1 cellular context compared by ENCODE assay signal in genomic region chr13:24512208-24513068, GRCh38.
A peak's percentile ranks its signal among the peaks of the same experiment; 100 is the strongest.
TF ChIP-seq lines count a peak whose summit lies in the region.

TSS of gene PARP4 (minus strand) at chr13:24512778. CDS start at chr13:24503776, 9,002 bp downstream.

TF ChIP-seq in HepG2, 621 proteins besides CTCF, POLR2A, EP300 and RAD21 (continued from another document and continues in another):
- TF ChIP-seq ZNF574 (CRISPR knock-in tag; IDR thresholded peaks at IDR 0.05): peak; percentile 86
- peak; percentile 68; the same call in 1 of the 2 replicates for TF ChIP-seq NR0B2 (CRISPR knock-in tag; IDR thresholded peaks at IDR 0.05)
- peak; percentile 94 for TF ChIP-seq TAF1 (CRISPR knock-in tag; IDR thresholded peaks at IDR 0.05)
- no peak for TF ChIP-seq RFX5 (IDR thresholded peaks at IDR 0.05; ENCODE audit: low read depth, low read length)
- peak; percentile 45; the same call in 1 of the 2 replicates for TF ChIP-seq ZNF646 (CRISPR knock-in tag; IDR thresholded peaks at IDR 0.05)
- TF ChIP-seq ZNF143 (CRISPR knock-in tag; IDR thresholded peaks at IDR 0.05): peak; percentile 40
- TF ChIP-seq ONECUT2 (CRISPR knock-in tag; IDR thresholded peaks at IDR 0.05): 0 out of 2 replicates have a peak, but pooled peaks have one; percentile 5
- TF ChIP-seq POLR2AphosphoS2 (IDR thresholded peaks at IDR 0.05; ENCODE audit: low read depth, low read length): 0 out of 2 replicates have a peak, but pooled peaks have one; percentile 31
- TF ChIP-seq ZNF253 (CRISPR knock-in tag; IDR thresholded peaks at IDR 0.05; ENCODE audit: borderline replicate concordance): no peak
- TF ChIP-seq HDAC2 (CRISPR knock-in tag; IDR thresholded peaks at IDR 0.05): peak; percentile 19; the same call in 1 of the 2 replicates
- TF ChIP-seq BORCS8-MEF2B (CRISPR knock-in tag; IDR thresholded peaks at IDR 0.05): peak; percentile 66
- no peak for TF ChIP-seq GPBP1L1 (CRISPR knock-in tag; IDR thresholded peaks at IDR 0.05)
- no peak for TF ChIP-seq ZNF576 (CRISPR knock-in tag; IDR thresholded peaks at IDR 0.05)
- 0 out of 2 replicates have a peak, but pooled peaks have one; percentile 29 for TF ChIP-seq GZF1 (CRISPR knock-in tag; IDR thresholded peaks at IDR 0.05)
- TF ChIP-seq IRF9 (CRISPR knock-in tag; IDR thresholded peaks at IDR 0.05; ENCODE audit: borderline replicate concordance): peak; percentile 80; the same call in 1 of the 2 replicates
- TF ChIP-seq ZNF446 (CRISPR knock-in tag; IDR thresholded peaks at IDR 0.05): peak; percentile 95
- peak; percentile 88 for TF ChIP-seq ZNF44 (CRISPR knock-in tag; IDR thresholded peaks at IDR 0.05)
- 0 out of 2 replicates have a peak, but pooled peaks have one; percentile 10 for TF ChIP-seq SP5 (CRISPR knock-in tag; IDR thresholded peaks at IDR 0.05; ENCODE audit: borderline replicate concordance, low read depth)
- peak; percentile 79 for TF ChIP-seq RBM39 (IDR thresholded peaks at IDR 0.05; ENCODE audit: low read depth, low read length, poor library complexity, severe bottlenecking)
- TF ChIP-seq ZNF333 (CRISPR knock-in tag; IDR thresholded peaks at IDR 0.05; ENCODE audit: borderline replicate concordance): peak; percentile 95; the same call in 1 of the 2 replicates
- peak; percentile 69; the same call in 1 of the 2 replicates for TF ChIP-seq PAXIP1 (CRISPR knock-in tag; conservative IDR thresholded peaks at IDR 0.05)
- peak; percentile 99 for TF ChIP-seq HNRNPLL (IDR thresholded peaks at IDR 0.05; ENCODE audit: low read depth, low read length, poor library complexity, severe bottlenecking)
- no peak for TF ChIP-seq LCORL (IDR thresholded peaks at IDR 0.05)
- peak; percentile 35; the same call in 1 of the 2 replicates for TF ChIP-seq LCORL (CRISPR knock-in tag; IDR thresholded peaks at IDR 0.05)
- peak; percentile 79; the same call in 1 of the 2 replicates for TF ChIP-seq ZFP90 (CRISPR knock-in tag; IDR thresholded peaks at IDR 0.05; ENCODE audit: borderline replicate concordance)
- 0 out of 2 replicates have a peak, but pooled peaks have one; percentile 29 for TF ChIP-seq ZBTB3 (CRISPR knock-in tag; IDR thresholded peaks at IDR 0.05; ENCODE audit: borderline replicate concordance, low read depth)
- peak; percentile 97 for TF ChIP-seq ZNF883 (CRISPR knock-in tag; IDR thresholded peaks at IDR 0.05; ENCODE audit: not compliant biosample characterization)
- TF ChIP-seq ZNF362 (CRISPR knock-in tag; IDR thresholded peaks at IDR 0.05; ENCODE audit: borderline replicate concordance): peak; percentile 60; the same call in 1 of the 2 replicates
- no peak for TF ChIP-seq MIER3 (CRISPR knock-in tag; IDR thresholded peaks at IDR 0.05; ENCODE audit: borderline replicate concordance)
- peak; percentile 4; the same call in 1 of the 2 replicates for TF ChIP-seq ZSCAN21 (CRISPR knock-in tag; IDR thresholded peaks at IDR 0.05; ENCODE audit: borderline replicate concordance)
- TF ChIP-seq KDM4B (CRISPR knock-in tag; IDR thresholded peaks at IDR 0.05): peak; percentile 37
- 0 out of 2 replicates have a peak, but pooled peaks have one; percentile 25 for TF ChIP-seq TBX3 (IDR thresholded peaks at IDR 0.05; ENCODE audit: borderline replicate concordance)
- peak; percentile 26; the same call in 1 of the 2 replicates for TF ChIP-seq ZNF263 (CRISPR knock-in tag; IDR thresholded peaks at IDR 0.05)
- no peak for TF ChIP-seq SNAPC2 (CRISPR knock-in tag; IDR thresholded peaks at IDR 0.05)
- peak; percentile 57 for TF ChIP-seq AGO1 (IDR thresholded peaks at IDR 0.05; ENCODE audit: low read depth, low read length, poor library complexity, severe bottlenecking)
- TF ChIP-seq SNAPC5 (CRISPR knock-in tag; IDR thresholded peaks at IDR 0.05; ENCODE audit: borderline replicate concordance): peak; percentile 64; the same call in 1 of the 2 replicates
- TF ChIP-seq ZNF777 (CRISPR knock-in tag; IDR thresholded peaks at IDR 0.05): peak; percentile 71
